1 cellular context compared by ENCODE assay signal in genomic region chr1:224070521-224070920, GRCh38.
TF ChIP-seq lines count a peak whose summit lies in the region.

No MANE protein-coding gene starts in this region.

TF ChIP-seq in IMR-90, 13 proteins besides CTCF, POLR2A, EP300 and RAD21 (continued from another document):
- no peak for TF ChIP-seq ELK1 (IDR thresholded peaks at IDR 0.05; ENCODE audit: borderline replicate concordance, low read depth, low read length)
TF ChIP-seq in IMR-90: peak in this region for 0.
